Comparison of ENCODE assay signal across 28 cellular contexts in genomic region chr1:48338257-48338656, GRCh38.
"Had no signal": no experiment of that assay in that cellular context is flagged by ENCODE, and none has a peak within 500 bp of the region (broad histone marks: within the 10 kb centered on the region; RNA-seq: fewer than 3 reads in every experiment).

No MANE protein-coding gene starts in this region.

- DNase-seq: activated CD4-positive, alpha-beta memory T cell treated with anti-CD3 and anti-CD28 coated beads for 36 hours; activated CD4-positive, alpha-beta T cell treated with anti-CD3 and anti-CD28 coated beads for 36 hours; activated CD4-positive, alpha-beta T cell treated with anti-CD3 and anti-CD28 coated beads, Interleukin-2, amount 10 ng/mL, durations not matched to agents 24 days and 14 days; activated CD4-positive, CD25-positive, alpha-beta regulatory T cell; activated CD4-positive, CD25-positive, alpha-beta regulatory T cell treated with anti-CD3 and anti-CD28 coated beads, Interleukin-2, amount 50 U/mL, for 72 hours; activated CD8-positive, alpha-beta memory T cell treated with anti-CD3 and anti-CD28 coated beads, Interleukin-2, amount 10 ng/mL, durations not matched to agents 7 days and 5 days; activated CD8-positive, alpha-beta memory T cell treated with anti-CD3 and anti-CD28 coated beads, Interleukin-2, amount 50 U/mL, for 4 hours; activated CD8-positive, alpha-beta T cell treated with anti-CD3 and anti-CD28 coated beads, Interleukin-2, amount 10 ng/mL, durations not matched to agents 7 days and 5 days; activated effector memory CD4-positive, alpha-beta T cell treated with anti-CD3 and anti-CD28 coated beads, Interleukin-2, amount 50 U/mL, for 16 hours; activated naive CD4-positive, alpha-beta T cell treated with anti-CD3 and anti-CD28 coated beads for 36 hours; activated naive CD8-positive, alpha-beta T cell treated with anti-CD3 and anti-CD28 coated beads for 36 hours; activated naive CD8-positive, alpha-beta T cell treated with anti-CD3 and anti-CD28 coated beads, Interleukin-2, amount 50 U/mL, for 24 hours; activated T-cell treated with anti-CD3 and anti-CD28 coated beads, Interleukin-2, amount 50 U/mL, for 1 hour; activated T-cell treated with anti-CD3 and anti-CD28 coated beads, Interleukin-2, amount 50 U/mL, for 48 hours; adrenal gland; amygdala; aorta; body of pancreas; caudate nucleus; cortex of kidney; dermis blood vessel endothelial cell; effector CD4-positive, alpha-beta T cell; effector memory CD8-positive, alpha-beta T cell; erythroblast; foreskin keratinocyte; gastrocnemius medialis; glutamatergic neuron; heart left ventricle had no signal

- ATAC-seq: activated CD4-positive, alpha-beta T cell treated with anti-CD3 and anti-CD28 coated beads for 36 hours; activated CD8-positive, alpha-beta memory T cell treated with anti-CD3 and anti-CD28 coated beads, Interleukin-2, amount 10 ng/mL, durations not matched to agents 7 days and 5 days; activated CD8-positive, alpha-beta T cell treated with anti-CD3 and anti-CD28 coated beads, Interleukin-2, amount 10 ng/mL, durations not matched to agents 7 days and 5 days; activated naive CD8-positive, alpha-beta T cell treated with anti-CD3 and anti-CD28 coated beads, Interleukin-2, amount 50 U/mL, for 24 hours; body of pancreas; effector memory CD8-positive, alpha-beta T cell; foreskin keratinocyte; gastrocnemius medialis; heart left ventricle had no signal
